Comparison of ENCODE assay signal across 8 cellular contexts in the genomic region with DNA sequence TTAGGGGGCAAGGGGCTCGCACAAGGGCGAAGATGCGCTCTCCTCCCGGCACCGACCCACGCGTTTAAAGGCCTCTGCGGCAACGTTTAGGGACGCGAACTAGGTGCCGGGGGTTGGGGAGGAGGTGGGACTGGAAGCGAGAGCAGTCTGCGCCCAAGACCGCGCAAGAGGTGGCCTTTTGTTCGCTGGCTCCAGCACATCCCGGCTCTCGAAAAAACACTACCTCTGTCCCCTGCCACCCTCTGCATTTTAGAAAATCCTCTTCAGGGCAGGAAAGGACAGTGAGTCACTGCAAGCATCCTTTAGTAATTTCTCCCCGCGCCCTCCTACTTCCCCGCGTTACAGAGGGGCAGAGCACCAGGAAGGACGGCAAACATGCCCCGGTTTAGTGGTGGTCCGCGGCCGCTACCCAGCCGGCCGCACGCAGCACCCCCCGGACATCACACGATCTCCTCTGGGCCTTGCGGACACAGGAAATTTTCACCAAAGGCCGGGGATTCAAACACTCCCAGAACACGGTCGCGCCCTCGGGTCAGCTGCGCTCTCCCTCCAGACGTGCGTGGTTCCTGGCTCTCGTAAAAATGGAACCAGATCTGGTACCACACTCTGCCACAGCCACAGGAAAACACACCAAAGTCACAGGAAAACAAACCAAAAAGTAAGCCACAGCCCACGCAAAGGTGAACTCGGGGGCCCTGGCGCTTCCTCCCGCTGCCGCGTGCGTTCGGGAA. TPM values are rescaled to one million over a fixed set of nuclear protein-coding genes. Genes with fewer than 3 reads are reported as not detected.
A peak's percentile ranks its signal among the peaks of the same experiment; 100 is the strongest.
DNase-seq lines count a peak whose midpoint lies in the region; ATAC-seq and TF ChIP-seq lines count a peak whose summit lies in the region.

No MANE protein-coding gene starts in this region.

- peaks cover 56% of the 10 kb centered on the region for H3K79me2 ChIP-seq in SK-N-SH (ENCODE audit: insufficient read depth)

- TF ChIP-seq CTCF in 22Rv1 (IDR thresholded peaks at IDR 0.05) (no peak), SK-N-SH (IDR thresholded peaks at IDR 0.05) (no peak), MCF 10A (IDR thresholded peaks at IDR 0.05; ENCODE audit: unreplicated experiment) (no peak)

- peak; percentile 18 for TF ChIP-seq POLR2A in GM18526 (IDR thresholded peaks at IDR 0.05; ENCODE audit: extremely low read depth, insufficient read length)

- no peaks in the 10 kb centered on the region for H3K9me3 Mint-ChIP-seq in MCF 10A (ENCODE audit: unreplicated experiment)

- CTCF ChIA-PET in SK-N-SH (lab: Yijun Ruan, JAX) (interaction anchor here (0.9 to 5.5 kb wide), 3 partner anchors 108 to 143 kb away, joined by 3 to 28 read pairs (median 4); no protein-coding TSS in a partner anchor), MCF 10A (lab: Yijun Ruan, JAX) (interaction anchor here (0.6 to 1.6 kb wide), 4 partner anchors 11 to 667 kb away, joined by 3 to 6 read pairs (median 4); no protein-coding TSS in a partner anchor)

- H3F3A ChIP-seq in SK-N-SH (replicated peaks; ENCODE audit: insufficient read depth): peaks cover 7% of the 10 kb centered on the region

- peak overlapping the region; percentile 92; the same call in 1 of the 2 replicates for H2AFZ ChIP-seq in SK-N-SH (ENCODE audit: low read depth)

- no peaks in the 10 kb centered on the region for H3K27me3 Mint-ChIP-seq in MCF 10A (ENCODE audit: insufficient read depth, unreplicated experiment)

- DNase-seq in SK-N-SH (peak; percentile 60), MCF 10A (ENCODE audit: unreplicated experiment) (peak; percentile 29), left lobe of liver (ENCODE audit: low spot score) (no peak)
- DNase-seq in stimulated activated CD4-positive, alpha-beta T cell treated with anti-CD3 and anti-CD28 coated beads, TNF-alpha, amount 100 ng/mL, for 48 hours (ENCODE audit: low read depth in 3 of 3): peak; percentile 19 to 31 (median 21)

- H3K36me3 Mint-ChIP-seq in MCF 10A (ENCODE audit: insufficient read depth, unreplicated experiment): peaks cover 8% of the 10 kb centered on the region

- no peaks in the 10 kb centered on the region for H3K27me3 ChIP-seq in SK-N-SH (ENCODE audit: insufficient read depth)

- WGBS in SK-N-SH (ENCODE audit: low lambda C conversion rate): under 1% methylated on average over 18 of the region's 51 CpGs

- peaks cover 9% of the 10 kb centered on the region for H3K4me1 Mint-ChIP-seq in MCF 10A (ENCODE audit: insufficient read depth, unreplicated experiment)

- H3K9ac ChIP-seq in SK-N-SH: peak overlapping the region; percentile 88

- H3K27ac ChIP-seq in 22Rv1 (peak overlapping the region; percentile 86), SK-N-SH (ENCODE audit: low read depth in 2 of 2, low read length in 1 of 2) (peak overlapping the region; percentile 73 to 95)

- POLR2A ChIA-PET in SK-N-SH (lab: Yijun Ruan, JAX): interaction anchor here (1.0 to 1.4 kb wide), 2 partner anchors 53 to 108 kb away, joined by 3 to 4 read pairs; no protein-coding TSS in a partner anchor
- POLR2A ChIA-PET in MCF 10A (lab: Yijun Ruan, JAX): interaction anchor here (0.6 to 3.8 kb wide), 49 partner anchors 9 to 663 kb away, joined by 3 to 133 read pairs (median 6); partner anchors contain the start of genes SCAF11 and SLC38A2

- no peak overlapping the region for H3K4me3 Mint-ChIP-seq in MCF 10A (ENCODE audit: unreplicated experiment)

- peaks cover 15 to 24% of the 10 kb centered on the region in 2 experiments; a peak in 3 of 4 replicates for H3K4me1 ChIP-seq in SK-N-SH (ENCODE audit: control insufficient read depth in 1 of 2, insufficient read depth in 2 of 2, low read depth in 1 of 2, low read length in 1 of 2)

- H3K9me2 ChIP-seq in SK-N-SH: no peaks in the 10 kb centered on the region

- H3K4me2 ChIP-seq in SK-N-SH: peak overlapping the region; percentile 85

- ATAC-seq in left lobe of liver (peak; percentile 11), GM21576 (IDR thresholded peaks at IDR 0.05; ENCODE audit: unreplicated experiment) (no peak), HG02885 (IDR thresholded peaks at IDR 0.05; ENCODE audit: poor library complexity, unreplicated experiment) (no peak)

- peak overlapping the region; percentile 63 to 90 for H3K4me3 ChIP-seq in SK-N-SH (ENCODE audit: low read depth in 2 of 2, low read length in 1 of 2)

- no peaks in the 10 kb centered on the region for H3K36me3 ChIP-seq in SK-N-SH (replicated peaks in 1 of 2; ENCODE audit: control insufficient read depth in 1 of 2, insufficient read depth in 2 of 2, low read length in 1 of 2)

- peaks cover 33% of the 10 kb centered on the region for H4K20me1 ChIP-seq in SK-N-SH (ENCODE audit: insufficient read depth)

- TF ChIP-seq EP300 in SK-N-SH (IDR thresholded peaks at IDR 0.05; ENCODE audit: borderline replicate concordance in 1 of 2, low read depth in 1 of 2, low read length in 1 of 2): no peak

- H3K9me3 ChIP-seq in SK-N-SH: no peaks in the 10 kb centered on the region

- TF ChIP-seq RAD21 in SK-N-SH (IDR thresholded peaks at IDR 0.05; ENCODE audit: low read length): no peak

- intact Hi-C loops in MCF 10A (cut with micrococcal nuclease): loop anchor here (2.0 to 10.0 kb wide), 8 partner anchors 47 to 667 kb away; partner anchors contain the start of gene SCAF11

- H3K27ac Mint-ChIP-seq in MCF 10A (ENCODE audit: low read depth, unreplicated experiment): no peak overlapping the region

- no TSS peak for BruUV-seq in MCF 10A (replicated peaks; lab: Mats Ljungman, UMichigan)

TF ChIP-seq in SK-N-SH, 30 proteins besides CTCF, POLR2A, EP300 and RAD21:
- TF ChIP-seq MXI1 (IDR thresholded peaks at IDR 0.05; ENCODE audit: low read depth, low read length) (peak; percentile 20; the same call in 1 of the 2 replicates), RCOR1 (IDR thresholded peaks at IDR 0.05; ENCODE audit: low read length) (no peak)
TF ChIP-seq in SK-N-SH: peak in this region for 1.

RNA-seq across cellular contexts. Expression of gene SLC38A1, which starts 1.1 kb away (rescaled TPM):
- polyA plus RNA-seq in SK-N-SH (2012; rRNA removed): 20.7 and 27.7 TPM in 2 replicates
- polyA plus RNA-seq in SK-N-SH (2012; cell fraction: cytosol; rRNA removed): 27.8 and 28.3 TPM in 2 replicates
- 13.0 and 26.5 TPM in 2 replicates for polyA plus RNA-seq in SK-N-SH (2012; cell fraction: nucleus; rRNA removed)
- 327 and 339 TPM in 2 replicates for total RNA-seq in MCF 10A (2022)
- 7.7 TPM for total RNA-seq in left lobe of liver

Comparison
In these comparisons a context has a peak if more than half of its experiments do, and no peak if none do; other contexts are left out.
1. RNA of gene SLC38A1, which starts 1.1 kb away (total RNA-seq): 327 to 339 TPM in MCF 10A; 7.7 TPM in left lobe of liver (single experiment); every median in the first group is over 10 times any median in the second.